Comparison of ENCODE assay signal across 9 cellular contexts in genomic region chr6:127606131-127606562, GRCh38. TPM values are rescaled to one million over a fixed set of nuclear protein-coding genes. Genes with fewer than 3 reads are reported as not detected.
A peak's percentile ranks its signal among the peaks of the same experiment; 100 is the strongest.
DNase-seq lines count a peak whose midpoint lies in the region; ATAC-seq and TF ChIP-seq lines count a peak whose summit lies in the region.
"Had no signal": no experiment of that assay in that cellular context is flagged by ENCODE, and none has a peak within 500 bp of the region (broad histone marks: within the 10 kb centered on the region; RNA-seq: fewer than 3 reads in every experiment).

No MANE protein-coding gene starts in this region.

- no peak overlapping the region for H3K9ac ChIP-seq in endodermal cell (ENCODE audit: extremely low read depth, low read length, poor library complexity, severe bottlenecking)

- H3K9me3 Mint-ChIP-seq in endodermal cell: no peaks in the 10 kb centered on the region

- TF ChIP-seq POLR2A in heart left ventricle (IDR thresholded peaks at IDR 0.05) (no peak), body of pancreas (IDR thresholded peaks at IDR 0.05) (no peak)

- H3K27me3 Mint-ChIP-seq in endodermal cell (ENCODE audit: insufficient read depth): no peaks in the 10 kb centered on the region

- peak; percentile 19 for TF ChIP-seq CTCF in cardiac muscle cell (IDR thresholded peaks at IDR 0.05; ENCODE audit: low read depth, low read length)
- TF ChIP-seq CTCF in heart left ventricle (IDR thresholded peaks at IDR 0.05): peak in 5 of 12 donors; percentile 5 to 20 (median 10)
- TF ChIP-seq CTCF in endodermal cell (conservative IDR thresholded peaks at IDR 0.05): peak; percentile 72
- TF ChIP-seq CTCF in body of pancreas (IDR thresholded peaks at IDR 0.05): no peak

- intact Hi-C loops in heart left ventricle (cut with DNase I): no loop called here
- intact Hi-C loops in body of pancreas (cut with DNase I): no loop called here

- no peaks in the 10 kb centered on the region for H3K36me3 ChIP-seq in cardiac muscle cell
- no peaks in the 10 kb centered on the region for H3K36me3 ChIP-seq in heart left ventricle
- H3K36me3 ChIP-seq in endodermal cell (ENCODE audit: control insufficient read depth, insufficient read depth, low read length): no peaks in the 10 kb centered on the region
- H3K36me3 ChIP-seq in body of pancreas (replicated peaks in 1 of 2; ENCODE audit: insufficient read depth in 1 of 2, low read depth in 2 of 2): no peaks in the 10 kb centered on the region
- H3K36me3 ChIP-seq: right lobe of liver had no signal

- H3K36me3 Mint-ChIP-seq in endodermal cell (ENCODE audit: low read depth): no peaks in the 10 kb centered on the region

- ATAC-seq in heart left ventricle (no peak), body of pancreas (no peak)

- no peak overlapping the region for H3K4me3 Mint-ChIP-seq in endodermal cell

- H3K4me3 ChIP-seq in cardiac muscle cell: no peak overlapping the region
- H3K4me3 ChIP-seq in heart left ventricle: no peak overlapping the region
- no peak overlapping the region for H3K4me3 ChIP-seq in endodermal cell (ENCODE audit: low read length)
- no peak overlapping the region for H3K4me3 ChIP-seq in skeletal muscle cell (ENCODE audit: low read depth, low read length)
- H3K4me3 ChIP-seq in body of pancreas: no peak overlapping the region
- H3K4me3 ChIP-seq: right lobe of liver had no signal

- no peak overlapping the region for H3K27ac ChIP-seq in cardiac muscle cell
- H3K27ac ChIP-seq in heart left ventricle: no peak overlapping the region
- no peak overlapping the region for H3K27ac ChIP-seq in endodermal cell (ENCODE audit: low read depth, low read length)
- H3K27ac ChIP-seq in body of pancreas: no peak overlapping the region
- H3K27ac ChIP-seq: right lobe of liver had no signal

- 54 to 85% (median 65%) methylated on average over 2 to 3 of the region's 3 CpGs for WGBS in heart left ventricle, 4 donors
- WGBS in endodermal cell (ENCODE audit: insufficient coverage in 1 of 2, insufficient read length in 1 of 2), 2 experiments: 72 to 86% methylated on average over 3 of the region's 3 CpGs
- 49% methylated on average over 3 of the region's 3 CpGs; no CpG with 5 or more reads in 1 of the 2 donors for WGBS in body of pancreas, 2 donors

- DNase-seq in cardiac muscle cell (ENCODE audit: low read depth in 1 of 2, low spot score in 1 of 2) (peak; percentile 50 to 75), heart left ventricle (no peak), NCI-H748 (lab: John Stamatoyannopoulos, UW; ENCODE audit: unreplicated experiment) (peak; percentile 67), endodermal cell (peak; percentile 74), skeletal muscle cell (ENCODE audit: low read depth) (peak; percentile 25), KG1 (lab: John Stamatoyannopoulos, UW) (no peak), body of pancreas (no peak)
- no peak for DNase-seq in central memory CD4-positive, alpha-beta T cell
- DNase-seq: right lobe of liver had no signal

- H3K4me1 ChIP-seq in cardiac muscle cell (ENCODE audit: low read depth): no peaks in the 10 kb centered on the region
- H3K4me1 ChIP-seq in heart left ventricle: no peaks in the 10 kb centered on the region
- no peaks in the 10 kb centered on the region for H3K4me1 ChIP-seq in endodermal cell (ENCODE audit: control insufficient read depth, insufficient read depth, low read length)
- H3K4me1 ChIP-seq in body of pancreas: no peaks in the 10 kb centered on the region
- H3K4me1 ChIP-seq: right lobe of liver had no signal

- H3K9me3 ChIP-seq in cardiac muscle cell (ENCODE audit: low read depth): no peaks in the 10 kb centered on the region
- peaks cover 0 to 18% (median 4%) of the 10 kb centered on the region in 12 donors for H3K9me3 ChIP-seq in heart left ventricle
- peaks cover 10% of the 10 kb centered on the region for H3K9me3 ChIP-seq in endodermal cell (ENCODE audit: control insufficient read depth, low read length)
- H3K9me3 ChIP-seq in body of pancreas: no peaks in the 10 kb centered on the region
- H3K9me3 ChIP-seq: right lobe of liver had no signal

- H3K27me3 ChIP-seq in cardiac muscle cell: no peaks in the 10 kb centered on the region
- no peaks in the 10 kb centered on the region for H3K27me3 ChIP-seq in heart left ventricle
- no peaks in the 10 kb centered on the region for H3K27me3 ChIP-seq in endodermal cell (ENCODE audit: control insufficient read depth, insufficient read depth, low read length, poor library complexity, severe bottlenecking)
- no peaks in the 10 kb centered on the region for H3K27me3 ChIP-seq in body of pancreas
- H3K27me3 ChIP-seq: right lobe of liver had no signal

- no peak overlapping the region for H3K27ac Mint-ChIP-seq in endodermal cell

- H3K4me1 Mint-ChIP-seq in endodermal cell: no peaks in the 10 kb centered on the region

RNA-seq across cellular contexts. Expression of gene C6orf58, which starts 29.2 kb away (rescaled TPM):
- not detected in 2 replicates for total RNA-seq in cardiac muscle cell
- polyA plus RNA-seq in cardiac muscle cell: not detected in 2 replicates
- total RNA-seq in heart left ventricle: not detected
- polyA plus RNA-seq in heart left ventricle: not detected
- not detected for total RNA-seq in endodermal cell
- not detected for polyA plus RNA-seq in endodermal cell (2013, experiment 1 of 2)
- not detected for polyA plus RNA-seq in endodermal cell (2013, experiment 2 of 2)
- total RNA-seq in body of pancreas: not detected
- total RNA-seq: right lobe of liver had no signal

Comparison
In these comparisons a context has a peak if more than half of its experiments do, and no peak if none do; other contexts are left out.
1. DNase-seq: peak in cardiac muscle cell (2 of 2), NCI-H748 (single experiment), endodermal cell (single experiment) and skeletal muscle cell (single experiment); none in heart left ventricle (0 of 5), KG1 (single experiment), central memory CD4-positive, alpha-beta T cell (single experiment) and body of pancreas (0 of 4).
2. CTCF ChIP-seq: peak in cardiac muscle cell (single experiment) and endodermal cell (single experiment); none in body of pancreas (0 of 7).